ENCODE assay signal across 24 cellular contexts in the genomic region with DNA sequence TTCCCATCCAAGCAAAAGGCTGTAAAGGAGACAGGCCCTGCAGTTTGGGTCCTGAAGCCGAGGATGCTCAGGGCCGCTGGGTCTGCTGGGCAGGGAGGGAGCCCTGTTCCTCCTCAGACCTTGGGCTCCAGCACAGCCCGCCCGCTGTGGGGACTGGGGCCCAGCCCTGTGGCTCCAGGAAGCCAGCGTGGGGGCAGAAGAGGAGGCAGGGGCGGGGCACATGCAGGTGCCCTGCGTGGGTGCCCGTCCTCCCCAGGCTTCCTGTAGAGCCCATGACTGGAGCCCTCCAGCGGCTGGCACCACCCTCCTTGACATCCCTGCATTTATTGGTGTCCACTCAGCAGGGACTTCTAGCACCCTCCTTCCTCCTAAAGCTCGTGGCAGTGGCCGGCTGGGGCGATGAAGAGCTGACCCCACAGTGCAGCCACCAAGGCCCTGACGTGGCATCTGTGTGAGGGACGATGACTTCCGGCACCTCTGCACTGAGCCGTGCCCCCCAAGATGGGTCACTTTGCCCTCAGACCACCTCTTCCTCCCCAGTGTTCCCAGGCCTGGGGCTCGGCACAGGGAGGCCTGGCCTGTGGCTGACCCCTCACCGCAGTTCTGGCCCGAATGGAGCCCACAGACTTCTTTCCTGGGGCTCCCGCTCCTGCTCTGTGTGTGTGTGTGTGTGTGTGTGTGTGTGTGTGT. TPM values are rescaled to one million over a fixed set of nuclear protein-coding genes. Genes with fewer than 3 reads are reported as not detected.
"Had no signal": no experiment of that assay in that cellular context is flagged by ENCODE, and none has a peak within 500 bp of the region (broad histone marks: within the 10 kb centered on the region; RNA-seq: fewer than 3 reads in every experiment).

No MANE protein-coding gene starts in this region.

- H3K9me3 Mint-ChIP-seq: activated CD4-positive, alpha-beta memory T cell treated with anti-CD3 and anti-CD28 coated beads, Interleukin-2, amount 10 ng/mL, durations not matched to agents 7 days and 5 days; activated naive CD4-positive, alpha-beta T cell treated with anti-CD3 and anti-CD28 coated beads for 36 hours; activated T-cell treated with anti-CD3 and anti-CD28 coated beads, Interleukin-2, amount 50 U/mL, for 24 hours; neural crest cell; stimulated activated effector memory CD8-positive, alpha-beta T cell treated with anti-CD3 and anti-CD28 coated beads, Interleukin-12 subunit alpha, Interleukin-12 subunit beta, amount 100 ng/mL, for 72 hours had no signal

- H3K36me3 ChIP-seq: prostate gland had no signal

- H3K4me3 Mint-ChIP-seq: activated CD4-positive, alpha-beta memory T cell treated with anti-CD3 and anti-CD28 coated beads, Interleukin-2, amount 10 ng/mL, durations not matched to agents 7 days and 5 days; activated CD4-positive, alpha-beta T cell treated with anti-CD3 and anti-CD28 coated beads for 36 hours; activated naive CD4-positive, alpha-beta T cell treated with anti-CD3 and anti-CD28 coated beads for 36 hours; activated T-cell treated with anti-CD3 and anti-CD28 coated beads, Interleukin-2, amount 50 U/mL, for 24 hours; neural crest cell; stimulated activated effector memory CD8-positive, alpha-beta T cell treated with anti-CD3 and anti-CD28 coated beads, Interleukin-12 subunit alpha, Interleukin-12 subunit beta, amount 100 ng/mL, for 72 hours had no signal

- H3K9me3 ChIP-seq: body of pancreas, colonic mucosa, prostate gland, right atrium auricular region, thoracic aorta, upper lobe of left lung had no signal

- H3K27ac ChIP-seq: body of pancreas, colonic mucosa, prostate gland, right atrium auricular region, thoracic aorta, upper lobe of left lung had no signal

- ATAC-seq: activated CD4-positive, alpha-beta T cell treated with anti-CD3 and anti-CD28 coated beads for 36 hours; body of pancreas; left lobe of liver; stimulated activated effector memory CD8-positive, alpha-beta T cell treated with anti-CD3 and anti-CD28 coated beads, Interleukin-12 subunit alpha, Interleukin-12 subunit beta, amount 100 ng/mL, for 72 hours had no signal

- FAIRE-seq: frontal cortex, TTC549 had no signal

- H3K4me3 ChIP-seq: body of pancreas, colonic mucosa, lung, prostate gland, right atrium auricular region, thoracic aorta, upper lobe of left lung had no signal

- H3K4me1 ChIP-seq: body of pancreas, colonic mucosa, prostate gland had no signal

- H3K27me3 ChIP-seq: body of pancreas, colonic mucosa, right atrium auricular region had no signal

- DNase-seq: activated CD4-positive, alpha-beta memory T cell treated with anti-CD3 and anti-CD28 coated beads, Interleukin-2, amount 10 ng/mL, durations not matched to agents 7 days and 5 days; activated CD4-positive, alpha-beta T cell treated with anti-CD3 and anti-CD28 coated beads for 36 hours; activated naive CD4-positive, alpha-beta T cell treated with anti-CD3 and anti-CD28 coated beads for 36 hours; activated T-cell treated with anti-CD3 and anti-CD28 coated beads, Interleukin-2, amount 50 U/mL, for 24 hours; body of pancreas; central memory CD4-positive, alpha-beta T cell; colonic mucosa; erythroblast; islet precursor cell; midbrain; stimulated activated CD4-positive, alpha-beta T cell treated with anti-CD3 and anti-CD28 coated beads, Interleukin-4, amount 100 ng/mL, for 24 hours; SW 1271; T-helper 2 cell had no signal

- H3K27me3 Mint-ChIP-seq: activated CD4-positive, alpha-beta T cell treated with anti-CD3 and anti-CD28 coated beads for 36 hours had no signal

- H3K27ac Mint-ChIP-seq: activated CD4-positive, alpha-beta memory T cell treated with anti-CD3 and anti-CD28 coated beads, Interleukin-2, amount 10 ng/mL, durations not matched to agents 7 days and 5 days; activated CD4-positive, alpha-beta T cell treated with anti-CD3 and anti-CD28 coated beads for 36 hours; activated naive CD4-positive, alpha-beta T cell treated with anti-CD3 and anti-CD28 coated beads for 36 hours; activated T-cell treated with anti-CD3 and anti-CD28 coated beads, Interleukin-2, amount 50 U/mL, for 24 hours had no signal

- H3K4me1 Mint-ChIP-seq: neural crest cell had no signal

RNA-seq across cellular contexts. Expression of a gene that starts 9.9 kb away (rescaled TPM):
- total RNA-seq: skeletal muscle tissue had no signal
